In genomic region chr2:145751155-145751554, GRCh38 we compare ENCODE assay signal across 12 cellular contexts.
DNase-seq lines count a peak whose midpoint lies in the region; ATAC-seq and TF ChIP-seq lines count a peak whose summit lies in the region.
"Had no signal": no experiment of that assay in that cellular context is flagged by ENCODE, and none has a peak within 500 bp of the region (broad histone marks: within the 10 kb centered on the region; RNA-seq: fewer than 3 reads in every experiment).

No MANE protein-coding gene starts in this region.

- H3K4me1 ChIP-seq in RWPE2 (ENCODE audit: insufficient read depth, poor library complexity, severe bottlenecking): peaks cover 13% of the 10 kb centered on the region
- H3K4me1 ChIP-seq in fibroblast of lung (ENCODE audit: control insufficient read depth, extremely low read depth, insufficient read depth, low read length): peaks cover 6% of the 10 kb centered on the region

- H3K27ac Mint-ChIP-seq in stimulated activated memory B cell treated with anti-CD40 and anti-IgM and Interleukin-4, amounts not matched to agents 10 μg/mL and 1 μg/mL and 100 μg/mL, for 72 hours: peak overlapping the region; percentile 18

- H3K4me3 ChIP-seq in RWPE2 (ENCODE audit: severe bottlenecking): no peak overlapping the region
- no peak overlapping the region for H3K4me3 ChIP-seq in fibroblast of lung (replicated peaks in 1 of 4; ENCODE audit: control extremely low read depth in 1 of 4, insufficient read depth in 1 of 4, low read depth in 3 of 4, low read length in 4 of 4)

- peaks cover 53% of the 10 kb centered on the region for H3K4me1 Mint-ChIP-seq in stimulated activated memory B cell treated with anti-CD40 and anti-IgM and Interleukin-4, amounts not matched to agents 10 μg/mL and 1 μg/mL and 100 μg/mL, for 72 hours

- DNase-seq in RWPE2 (ENCODE audit: low spot score): no peak
- DNase-seq in fibroblast of lung (ENCODE audit: low read depth in 2 of 2): peak in 1 of 2 donors; percentile 35
- no peak for DNase-seq in DMS114 treated with DMSO at 0.1 percent for 48 hours (lab: John Stamatoyannopoulos, UW; ENCODE audit: unreplicated experiment)
- no peak for DNase-seq in left lobe of liver (ENCODE audit: low spot score)
- DNase-seq: activated T-cell treated with anti-CD3 and anti-CD28 coated beads, Interleukin-2, amount 50 U/mL, for 4 hours; Caco-2; NCI-H2029 treated with DMSO at 0.1 percent for 48 hours; WERI-Rb-1 had no signal

- H3K79me2 ChIP-seq in fibroblast of lung (ENCODE audit: control insufficient read depth, insufficient read depth, low read length): no peaks in the 10 kb centered on the region

- H3K4me3 Mint-ChIP-seq in stimulated activated memory B cell treated with anti-CD40 and anti-IgM and Interleukin-4, amounts not matched to agents 10 μg/mL and 1 μg/mL and 100 μg/mL, for 72 hours: peak overlapping the region; percentile 29
- H3K4me3 Mint-ChIP-seq: activated T-cell treated with anti-CD3 and anti-CD28 coated beads, Interleukin-2, amount 50 U/mL, for 4 hours had no signal

- peak; percentile 7 for ATAC-seq in GM19438 (IDR thresholded peaks at IDR 0.05; ENCODE audit: low read depth, unreplicated experiment)
- no peak for ATAC-seq in RWPE2 (ENCODE audit: low read depth)
- no peak for ATAC-seq in stimulated activated memory B cell treated with anti-CD40 and anti-IgM and Interleukin-4, amounts not matched to agents 10 μg/mL and 1 μg/mL and 100 μg/mL, for 72 hours
- no peak for ATAC-seq in GM21576 (IDR thresholded peaks at IDR 0.05; ENCODE audit: unreplicated experiment)
- no peak for ATAC-seq in left lobe of liver
- no peak for ATAC-seq in HG03095 (IDR thresholded peaks at IDR 0.05; ENCODE audit: unreplicated experiment)

- H3K36me3 ChIP-seq in RWPE2 (ENCODE audit: low read depth): no peaks in the 10 kb centered on the region
- H3K36me3 ChIP-seq in fibroblast of lung (ENCODE audit: control insufficient read depth, insufficient read depth, low read length): no peaks in the 10 kb centered on the region
- H3K36me3 ChIP-seq: WERI-Rb-1 had no signal

- H3K4me2 ChIP-seq in fibroblast of lung (ENCODE audit: extremely low read depth, insufficient read depth, low read length): no peak overlapping the region

- no peaks in the 10 kb centered on the region for H4K20me1 ChIP-seq in fibroblast of lung (ENCODE audit: control insufficient read depth, extremely low read depth, insufficient read depth, low read length)

- H3K36me3 Mint-ChIP-seq in stimulated activated memory B cell treated with anti-CD40 and anti-IgM and Interleukin-4, amounts not matched to agents 10 μg/mL and 1 μg/mL and 100 μg/mL, for 72 hours: no peaks in the 10 kb centered on the region

- no peak overlapping the region for H3K9ac ChIP-seq in fibroblast of lung (ENCODE audit: insufficient read depth, low read length)

- peaks cover 2% of the 10 kb centered on the region for H3K9me3 Mint-ChIP-seq in stimulated activated memory B cell treated with anti-CD40 and anti-IgM and Interleukin-4, amounts not matched to agents 10 μg/mL and 1 μg/mL and 100 μg/mL, for 72 hours

- H3K27me3 ChIP-seq in RWPE2 (ENCODE audit: insufficient read depth, poor library complexity, severe bottlenecking) (no peaks in the 10 kb centered on the region), fibroblast of lung (ENCODE audit: control insufficient read depth, insufficient read depth, low read length) (no peaks in the 10 kb centered on the region)

- H3K9me3 ChIP-seq in RWPE2 (ENCODE audit: severe bottlenecking) (no peaks in the 10 kb centered on the region), fibroblast of lung (ENCODE audit: control insufficient read depth, insufficient read depth, low read depth, low read length) (no peaks in the 10 kb centered on the region)
- H3K9me3 ChIP-seq: Caco-2 had no signal

- no peaks in the 10 kb centered on the region for H3K27me3 Mint-ChIP-seq in stimulated activated memory B cell treated with anti-CD40 and anti-IgM and Interleukin-4, amounts not matched to agents 10 μg/mL and 1 μg/mL and 100 μg/mL, for 72 hours

- H3K27ac ChIP-seq in RWPE2 (ENCODE audit: poor library complexity, severe bottlenecking) (peak overlapping the region; percentile 15), fibroblast of lung (ENCODE audit: insufficient read depth, low read length) (no peak overlapping the region)
- H3K27ac ChIP-seq: WERI-Rb-1 had no signal

- TF ChIP-seq CTCF in RWPE2 (IDR thresholded peaks at IDR 0.05; ENCODE audit: poor library complexity, severe bottlenecking) (no peak), fibroblast of lung (conservative IDR thresholded peaks at IDR 0.05 in 1 of 2, IDR thresholded peaks at IDR 0.05 in 1 of 2; ENCODE audit: low read depth in 1 of 2, low read length in 2 of 2) (no peak)

- H2AFZ ChIP-seq in fibroblast of lung (ENCODE audit: low read length): peak overlapping the region; percentile 34
